ENCODE assay signal across 7 cellular contexts in genomic region chr11:829116-829945, GRCh38. TPM values are rescaled to one million over a fixed set of nuclear protein-coding genes. Genes with fewer than 3 reads are reported as not detected.
DNase-seq lines count a peak whose midpoint lies in the region; ATAC-seq, FAIRE-seq and TF ChIP-seq lines count a peak whose summit lies in the region.
"Had no signal": no experiment of that assay in that cellular context is flagged by ENCODE, and none has a peak within 500 bp of the region (broad histone marks: within the 10 kb centered on the region; RNA-seq: fewer than 3 reads in every experiment).

No MANE protein-coding gene starts in this region.

- DNase-seq in GM12878 (ENCODE audit: low read depth, low spot score): no peak
- no peak for DNase-seq in natural killer cell treated with Interleukin-12 subunit alpha and Interleukin-12 subunit beta and Interleukin-15 and Interleukin-18, amount 100 ng/mL, for 72 hours (ENCODE audit: low spot score)
- DNase-seq in GM19240 (ENCODE audit: insufficient read length, low spot score): no peak
- DNase-seq in BE2C: no peak

- peak; percentile 8 for ATAC-seq in GM12878
- no peak for ATAC-seq in natural killer cell treated with Interleukin-12 subunit alpha and Interleukin-12 subunit beta and Interleukin-15 and Interleukin-18, amount 100 ng/mL, for 72 hours
- no peak for ATAC-seq in HG02970 (IDR thresholded peaks at IDR 0.05; ENCODE audit: low FRiP score, unreplicated experiment)

- intact Hi-C loops in GM12878 (cut with micrococcal nuclease; ENCODE audit: unreplicated experiment): no loop called here

- H4K20me1 ChIP-seq in GM12878 (ENCODE audit: control insufficient read depth, insufficient read depth): no peaks in the 10 kb centered on the region

- 28% methylated on average over 44 of the region's 46 CpGs for WGBS in GM12878 (ENCODE audit: insufficient coverage, insufficient replicate concordance, low lambda C conversion rate, missing lambda C conversion rate)

- no peaks in the 10 kb centered on the region for H3K79me2 ChIP-seq in GM12878 (ENCODE audit: control insufficient read depth, insufficient read depth, low read length)

- H3K4me3 ChIP-seq in GM12875 (ENCODE audit: low read depth, low read length): peak overlapping the region; percentile 32
- peak overlapping the region; percentile 49; the same call in 1 of the 2 replicates for H3K4me3 ChIP-seq in GM12878
- H3K4me3 ChIP-seq in BE2C (ENCODE audit: low read depth, low read length): no peak overlapping the region

- FAIRE-seq in GM12878 (lab: Jason Lieb, UNC): no peak

- no TSS peak for BruUV-seq in GM12878 (replicated peaks; lab: Mats Ljungman, UMichigan)

- no peak for TF ChIP-seq POLR2A in GM12878 (IDR thresholded peaks at IDR 0.05; ENCODE audit: low read depth, low read length)

- in situ Hi-C loops in GM12878 (cut with MboI): no loop called here

- TF ChIP-seq CTCF in GM12875 (IDR thresholded peaks at IDR 0.05; ENCODE audit: borderline replicate concordance, insufficient read depth, low read depth, low read length) (no peak), GM12878 (IDR thresholded peaks at IDR 0.05 in 2 of 3, conservative IDR thresholded peaks at IDR 0.05 in 1 of 3; ENCODE audit: control insufficient read depth in 2 of 3, extremely low read depth in 1 of 3, insufficient read depth in 1 of 3, low read depth in 3 of 3, low read length in 3 of 3) (no peak), BE2C (IDR thresholded peaks at IDR 0.05; ENCODE audit: low read depth, low read length) (no peak)

- POLR2A ChIA-PET in GM12878 (lab: Charles Lee): interaction anchor here (1.4 to 5.2 kb wide), 3 partner anchors 10 to 20 kb away, joined by 4 to 33 read pairs (median 21); partner anchors contain the start of genes PNPLA2, POLR2L, RPLP2 and TSPAN4

- peaks cover 10 to 20% of the 10 kb centered on the region in 2 donors for H3K4me1 Mint-ChIP-seq in natural killer cell treated with Interleukin-12 subunit alpha and Interleukin-12 subunit beta and Interleukin-15 and Interleukin-18, amount 100 ng/mL, for 72 hours (ENCODE audit: low read depth in 2 of 2)

- no peak overlapping the region for H3K27ac ChIP-seq in GM12878 (ENCODE audit: control insufficient read depth, insufficient read depth)
- H3K27ac ChIP-seq: epithelial cell of prostate had no signal

- SMC1A ChIA-PET in GM12878 (lab: Charles Lee; ENCODE audit: uncharacterized antibody, unreplicated experiment): no interaction called here

- H3K36me3 ChIP-seq in GM12878 (ENCODE audit: control insufficient read depth in 2 of 2, insufficient read depth in 2 of 2, low read length in 1 of 2): no peaks in the 10 kb centered on the region; a peak in 2 of 4 replicates
- no peaks in the 10 kb centered on the region for H3K36me3 ChIP-seq in BE2C

- H3K27ac Mint-ChIP-seq in natural killer cell treated with Interleukin-12 subunit alpha and Interleukin-12 subunit beta and Interleukin-15 and Interleukin-18, amount 100 ng/mL, for 72 hours: no peak overlapping the region

- H3K27me3 Mint-ChIP-seq in natural killer cell treated with Interleukin-12 subunit alpha and Interleukin-12 subunit beta and Interleukin-15 and Interleukin-18, amount 100 ng/mL, for 72 hours: peaks cover 0 to 17% of the 10 kb centered on the region in 2 donors

- H3K9me3 Mint-ChIP-seq in natural killer cell treated with Interleukin-12 subunit alpha and Interleukin-12 subunit beta and Interleukin-15 and Interleukin-18, amount 100 ng/mL, for 72 hours: no peaks in the 10 kb centered on the region

- no peak overlapping the region for H3K9ac ChIP-seq in GM12878 (ENCODE audit: control insufficient read depth, insufficient read depth, low read length)

- H3K4me2 ChIP-seq in GM12878 (ENCODE audit: control insufficient read depth, insufficient read depth): peak overlapping the region; percentile 93

- H3K9me3 ChIP-seq in GM12878 (replicated peaks; ENCODE audit: control insufficient read depth, insufficient read depth, low read length) (no peaks in the 10 kb centered on the region), BE2C (no peaks in the 10 kb centered on the region)

- H3K4me1 ChIP-seq in GM12878 (ENCODE audit: control insufficient read depth, insufficient read depth, low read length): peaks cover 42% of the 10 kb centered on the region
- H3K4me1 ChIP-seq in BE2C: peaks cover 15% of the 10 kb centered on the region

- TF ChIP-seq EP300 in GM12878 (IDR thresholded peaks at IDR 0.05; ENCODE audit: borderline replicate concordance in 1 of 2, control insufficient read depth in 1 of 2, low read depth in 2 of 2, low read length in 2 of 2): no peak

- no peak overlapping the region for H2AFZ ChIP-seq in GM12878 (ENCODE audit: control insufficient read depth, low read depth, low read length)

- no peaks in the 10 kb centered on the region for H3K36me3 Mint-ChIP-seq in natural killer cell treated with Interleukin-12 subunit alpha and Interleukin-12 subunit beta and Interleukin-15 and Interleukin-18, amount 100 ng/mL, for 72 hours

- H3K27me3 ChIP-seq in GM12878 (replicated peaks in 1 of 2; ENCODE audit: control insufficient read depth in 2 of 2, insufficient read depth in 2 of 2, low read length in 1 of 2): no peaks in the 10 kb centered on the region; a peak in 3 of 4 replicates
- peaks cover 35% of the 10 kb centered on the region for H3K27me3 ChIP-seq in BE2C

- H3K4me3 Mint-ChIP-seq in natural killer cell treated with Interleukin-12 subunit alpha and Interleukin-12 subunit beta and Interleukin-15 and Interleukin-18, amount 100 ng/mL, for 72 hours: peak overlapping the region; percentile 51

- TF ChIP-seq RAD21 in GM12878 (IDR thresholded peaks at IDR 0.05; ENCODE audit: insufficient read depth, low read depth, low read length): no peak

- RAD21 ChIA-PET in GM12878 (lab: Charles Lee; ENCODE audit: unreplicated experiment): no interaction called here

- CTCF ChIA-PET in GM12878 (lab: Yijun Ruan, JAX): interaction anchor here (1.0 kb wide), 1 partner anchor 19 kb away, joined by 3 read pairs; no protein-coding TSS in a partner anchor

RNA-seq across cellular contexts. Expression of gene CRACR2B, which starts 1.6 kb away (rescaled TPM):
- 19.6 and 20.5 TPM in 2 replicates for total RNA-seq in GM12878 (2013; cell fraction: nucleolus; rRNA removed)
- total RNA-seq in GM12878 (2014; rRNA removed): 19.2 and 20.1 TPM in 2 replicates
- 3.0 and 3.7 TPM in 2 replicates for total RNA-seq in GM12878 (2014; rRNA removed; fragmentation: Illumina TruSeq; extraction: Trizol)
- 29.6 and 32.6 TPM in 2 replicates for total RNA-seq in GM12878 (2021)
- 2.2 TPM for polyA plus RNA-seq in GM12878 (2011; ENCODE audit: low read depth)
- 3.3 and 8.8 TPM in 2 replicates for polyA plus RNA-seq in GM12878 (2011; rRNA removed)
- 12.4 and 20.6 TPM in 2 replicates for polyA plus RNA-seq in GM12878 (2011; cell fraction: cytosol; rRNA removed)
- 217 and 287 TPM in 2 replicates for polyA plus RNA-seq in GM12878 (2011; cell fraction: nucleus; rRNA removed)
- 8.8 and 10.3 TPM in 2 replicates for polyA plus RNA-seq in GM12878 (2012)
- 0.43 and 4.4 TPM in 2 replicates for polyA plus RNA-seq in GM12878 (2014; fragmentation: Illumina TruSeq; extraction: Trizol)
- polyA plus RNA-seq in GM12878 (2014; fragmentation: Nextera tagmentation; extraction: Ambion mirVana): under 1 TPM; 0.10 to 0.31 TPM
- 33.7 and 44.0 TPM in 2 replicates for polyA plus RNA-seq in GM12878 (2014; rRNA removed)
- 10 to 100 TPM; 16.6 to 17.0 TPM for polyA plus RNA-seq in GM12878 (2016; fragmentation: Nextera tagmentation; extraction: Ambion mirVana)
- 2.9 and 6.7 TPM in 2 replicates for polyA minus RNA-seq in GM12878 (2011; rRNA and poly(A)+ RNA removed)
- polyA minus RNA-seq in GM12878 (2011; cell fraction: cytosol; rRNA and poly(A)+ RNA removed): 5.2 and 5.9 TPM in 2 replicates
- 26.6 and 33.3 TPM in 2 replicates for polyA minus RNA-seq in GM12878 (2011; cell fraction: nucleus; rRNA and poly(A)+ RNA removed)
- 1 to 10 TPM; 2.6 to 2.9 TPM for total RNA-seq in natural killer cell treated with Interleukin-12 subunit alpha and Interleukin-12 subunit beta and Interleukin-15 and Interleukin-18, amount 100 ng/mL, for 72 hours
- polyA plus RNA-seq in BE2C (2012; ENCODE audit: insufficient read depth, insufficient read length, low read depth): 1.8 TPM

RNA-seq across cellular contexts. Expression of gene CD151, which starts 3.4 kb away (rescaled TPM):
- total RNA-seq in GM12878 (2013; cell fraction: nucleolus; rRNA removed): 31.6 and 37.0 TPM in 2 replicates
- total RNA-seq in GM12878 (2014; rRNA removed) (26.2 and 37.1 TPM in 2 replicates), GM12878 (2014; rRNA removed; fragmentation: Illumina TruSeq; extraction: Trizol) (11.1 and 17.6 TPM in 2 replicates), GM12878 (2021) (28.6 and 31.7 TPM in 2 replicates)
- 11.6 TPM for polyA plus RNA-seq in GM12878 (2011; ENCODE audit: low read depth)
- polyA plus RNA-seq in GM12878 (2011; rRNA removed) (19.9 and 39.6 TPM in 2 replicates), GM12878 (2014; fragmentation: Illumina TruSeq; extraction: Trizol) (1.5 and 9.4 TPM in 2 replicates), GM12878 (2014; fragmentation: Nextera tagmentation; extraction: Ambion mirVana) (1 to 10 TPM in 1 of 2 experiments, under 1 TPM in 1; 0.52 to 1.4 TPM), GM12878 (2014; rRNA removed) (40.1 and 41.7 TPM in 2 replicates), GM12878 (2016; fragmentation: Nextera tagmentation; extraction: Ambion mirVana) (10 to 100 TPM in 1 of 2 experiments, 1 to 10 TPM in 1; 9.4 to 11.7 TPM)
- 55.0 and 67.3 TPM in 2 replicates for polyA plus RNA-seq in GM12878 (2011; cell fraction: cytosol; rRNA removed)
- polyA plus RNA-seq in GM12878 (2011; cell fraction: nucleus; rRNA removed): 150 and 186 TPM in 2 replicates
- polyA plus RNA-seq in GM12878 (2012): 30.4 and 30.5 TPM in 2 replicates
- 32.0 and 60.1 TPM in 2 replicates for polyA minus RNA-seq in GM12878 (2011; rRNA and poly(A)+ RNA removed)
- 19.9 and 21.7 TPM in 2 replicates for polyA minus RNA-seq in GM12878 (2011; cell fraction: cytosol; rRNA and poly(A)+ RNA removed)
- 35.8 and 46.4 TPM in 2 replicates for polyA minus RNA-seq in GM12878 (2011; cell fraction: nucleus; rRNA and poly(A)+ RNA removed)
- total RNA-seq in natural killer cell treated with Interleukin-12 subunit alpha and Interleukin-12 subunit beta and Interleukin-15 and Interleukin-18, amount 100 ng/mL, for 72 hours: 10 to 100 TPM; 45.0 to 72.0 TPM
- 89.3 TPM for polyA plus RNA-seq in BE2C (2012; ENCODE audit: insufficient read depth, insufficient read length, low read depth)

RNA-seq across cellular contexts. Expression of gene PNPLA2, which starts 10.6 kb away (rescaled TPM):
- total RNA-seq in GM12878 (2013; cell fraction: nucleolus; rRNA removed): 29.4 and 31.7 TPM in 2 replicates
- total RNA-seq in GM12878 (2014; rRNA removed) (9.3 and 9.8 TPM in 2 replicates), GM12878 (2014; rRNA removed; fragmentation: Illumina TruSeq; extraction: Trizol) (2.5 and 4.2 TPM in 2 replicates), GM12878 (2021) (33.4 and 34.0 TPM in 2 replicates)
- polyA plus RNA-seq in GM12878 (2011; ENCODE audit: low read depth): 10.9 TPM
- polyA plus RNA-seq in GM12878 (2011; rRNA removed) (1.7 and 5.1 TPM in 2 replicates), GM12878 (2014; fragmentation: Illumina TruSeq; extraction: Trizol) (1.5 and 6.4 TPM in 2 replicates), GM12878 (2014; fragmentation: Nextera tagmentation; extraction: Ambion mirVana) (under 1 TPM; 0.19 to 0.62 TPM), GM12878 (2014; rRNA removed) (18.3 and 26.5 TPM in 2 replicates), GM12878 (2016; fragmentation: Nextera tagmentation; extraction: Ambion mirVana) (10 to 100 TPM; 15.5 to 16.1 TPM)
- 6.0 and 8.6 TPM in 2 replicates for polyA plus RNA-seq in GM12878 (2011; cell fraction: cytosol; rRNA removed)
- 225 and 234 TPM in 2 replicates for polyA plus RNA-seq in GM12878 (2011; cell fraction: nucleus; rRNA removed)
- 29.5 and 33.5 TPM in 2 replicates for polyA plus RNA-seq in GM12878 (2012)
- polyA minus RNA-seq in GM12878 (2011; rRNA and poly(A)+ RNA removed): 9.9 and 21.7 TPM in 2 replicates
- polyA minus RNA-seq in GM12878 (2011; cell fraction: cytosol; rRNA and poly(A)+ RNA removed): 7.4 and 10.4 TPM in 2 replicates
- polyA minus RNA-seq in GM12878 (2011; cell fraction: nucleus; rRNA and poly(A)+ RNA removed): 51.3 and 63.1 TPM in 2 replicates
- 10 to 100 TPM; 69.0 to 95.0 TPM for total RNA-seq in natural killer cell treated with Interleukin-12 subunit alpha and Interleukin-12 subunit beta and Interleukin-15 and Interleukin-18, amount 100 ng/mL, for 72 hours
- 92.2 TPM for polyA plus RNA-seq in BE2C (2012; ENCODE audit: insufficient read depth, insufficient read length, low read depth)

RNA-seq across cellular contexts. Expression of gene POLR2L, which starts 13.0 kb away (rescaled TPM):
- 10.3 and 15.3 TPM in 2 replicates for total RNA-seq in GM12878 (2013; cell fraction: nucleolus; rRNA removed)
- 366 and 432 TPM in 2 replicates for total RNA-seq in GM12878 (2014; rRNA removed)
- 60.2 and 68.7 TPM in 2 replicates for total RNA-seq in GM12878 (2014; rRNA removed; fragmentation: Illumina TruSeq; extraction: Trizol)
- 133 and 137 TPM in 2 replicates for total RNA-seq in GM12878 (2021)
- polyA plus RNA-seq in GM12878 (2011; ENCODE audit: low read depth): 11.2 TPM
- 13.7 and 44.2 TPM in 2 replicates for polyA plus RNA-seq in GM12878 (2011; rRNA removed)
- polyA plus RNA-seq in GM12878 (2011; cell fraction: cytosol; rRNA removed): 76.2 and 168 TPM in 2 replicates
- 129 and 164 TPM in 2 replicates for polyA plus RNA-seq in GM12878 (2011; cell fraction: nucleus; rRNA removed)
- polyA plus RNA-seq in GM12878 (2012): 136 and 240 TPM in 2 replicates
- 2.2 and 23.1 TPM in 2 replicates for polyA plus RNA-seq in GM12878 (2014; fragmentation: Illumina TruSeq; extraction: Trizol)
- 100 to 1,000 TPM in 1 of 2 experiments, 10 to 100 TPM in 1; 68.8 to 117 TPM for polyA plus RNA-seq in GM12878 (2014; fragmentation: Nextera tagmentation; extraction: Ambion mirVana)
- 318 and 463 TPM in 2 replicates for polyA plus RNA-seq in GM12878 (2014; rRNA removed)
- 100 to 1,000 TPM; 439 to 497 TPM for polyA plus RNA-seq in GM12878 (2016; fragmentation: Nextera tagmentation; extraction: Ambion mirVana)
- 70.2 and 136 TPM in 2 replicates for polyA minus RNA-seq in GM12878 (2011; rRNA and poly(A)+ RNA removed)
- 63.5 and 71.9 TPM in 2 replicates for polyA minus RNA-seq in GM12878 (2011; cell fraction: cytosol; rRNA and poly(A)+ RNA removed)
- polyA minus RNA-seq in GM12878 (2011; cell fraction: nucleus; rRNA and poly(A)+ RNA removed): 35.2 and 55.4 TPM in 2 replicates
- total RNA-seq in natural killer cell treated with Interleukin-12 subunit alpha and Interleukin-12 subunit beta and Interleukin-15 and Interleukin-18, amount 100 ng/mL, for 72 hours: 10 to 100 TPM; 97.4 to 97.8 TPM
- polyA plus RNA-seq in BE2C (2012; ENCODE audit: insufficient read depth, insufficient read length, low read depth): 712 TPM

RNA-seq across cellular contexts. Expression of gene TSPAN4, which starts 13.3 kb away (rescaled TPM):
- total RNA-seq in GM12878 (2013; cell fraction: nucleolus; rRNA removed): 47.0 and 47.6 TPM in 2 replicates
- total RNA-seq in GM12878 (2014; rRNA removed) (9.3 and 10.1 TPM in 2 replicates), GM12878 (2014; rRNA removed; fragmentation: Illumina TruSeq; extraction: Trizol) (2.3 and 2.7 TPM in 2 replicates), GM12878 (2021) (8.7 and 9.0 TPM in 2 replicates)
- 3.5 TPM for polyA plus RNA-seq in GM12878 (2011; ENCODE audit: low read depth)
- polyA plus RNA-seq in GM12878 (2011; rRNA removed) (6.5 and 13.4 TPM in 2 replicates), GM12878 (2014; fragmentation: Illumina TruSeq; extraction: Trizol) (0.96 TPM in 1 of 2 replicates, not detected in the other), GM12878 (2014; fragmentation: Nextera tagmentation; extraction: Ambion mirVana) (under 1 TPM in 1 of 2 experiments, not detected in 1; 0.37 TPM), GM12878 (2014; rRNA removed) (11.6 and 14.0 TPM in 2 replicates), GM12878 (2016; fragmentation: Nextera tagmentation; extraction: Ambion mirVana) (1 to 10 TPM; 7.6 to 8.5 TPM)
- polyA plus RNA-seq in GM12878 (2011; cell fraction: cytosol; rRNA removed): 22.9 and 34.0 TPM in 2 replicates
- 75.6 and 100 TPM in 2 replicates for polyA plus RNA-seq in GM12878 (2011; cell fraction: nucleus; rRNA removed)
- polyA plus RNA-seq in GM12878 (2012): 6.5 and 6.8 TPM in 2 replicates
- 13.9 and 15.4 TPM in 2 replicates for polyA minus RNA-seq in GM12878 (2011; rRNA and poly(A)+ RNA removed)
- 21.0 and 24.9 TPM in 2 replicates for polyA minus RNA-seq in GM12878 (2011; cell fraction: cytosol; rRNA and poly(A)+ RNA removed)
- polyA minus RNA-seq in GM12878 (2011; cell fraction: nucleus; rRNA and poly(A)+ RNA removed): 10.2 and 15.3 TPM in 2 replicates
- 10 to 100 TPM; 17.4 to 31.4 TPM for total RNA-seq in natural killer cell treated with Interleukin-12 subunit alpha and Interleukin-12 subunit beta and Interleukin-15 and Interleukin-18, amount 100 ng/mL, for 72 hours
- polyA plus RNA-seq in BE2C (2012; ENCODE audit: insufficient read depth, insufficient read length, low read depth): 60.8 TPM
